Comparison of ENCODE assay signal across 8 cellular contexts in genomic region chr9:14692536-14692917, GRCh38. TPM values are rescaled to one million over a fixed set of nuclear protein-coding genes. Genes with fewer than 3 reads are reported as not detected.
DNase-seq lines count a peak whose midpoint lies in the region.

No MANE protein-coding gene starts in this region.

- H3K9me3 ChIP-seq in NT2/D1 (ENCODE audit: insufficient read depth, low read length) (no peaks in the 10 kb centered on the region), ectodermal cell (ENCODE audit: control insufficient read depth, low read length) (no peaks in the 10 kb centered on the region), muscle layer of duodenum (ENCODE audit: control insufficient read depth in 1 of 2, low read length in 2 of 2) (no peaks in the 10 kb centered on the region)

- peak overlapping the region; percentile 63 for H3K9ac ChIP-seq in NT2/D1 (ENCODE audit: insufficient read length, low read depth)

- H3K27me3 ChIP-seq in NT2/D1 (ENCODE audit: insufficient read depth, insufficient read length) (peaks cover 18% of the 10 kb centered on the region), ectodermal cell (ENCODE audit: control insufficient read depth, insufficient read depth, low read length, poor library complexity, severe bottlenecking) (peaks cover 13% of the 10 kb centered on the region), muscle layer of duodenum (ENCODE audit: low read depth, low read length) (no peaks in the 10 kb centered on the region)

- DNase-seq in NCI-H1417 (lab: John Stamatoyannopoulos, UW) (peak; percentile 33 to 68 (median 40)), NCI-H1417 treated with DMSO at 0.1 percent for 48 hours (lab: John Stamatoyannopoulos, UW) (no peak), NT2/D1 (ENCODE audit: low read depth, low spot score) (no peak), cortex of kidney (lab: John Stamatoyannopoulos, UW) (no peak), germinal center (ENCODE audit: low spot score) (no peak), LoVo (ENCODE audit: low spot score) (no peak)

- no peaks in the 10 kb centered on the region for H3K4me1 ChIP-seq in NT2/D1 (ENCODE audit: insufficient read depth, insufficient read length)
- H3K4me1 ChIP-seq in ectodermal cell (ENCODE audit: control insufficient read depth, insufficient read depth, low read length), result no peaks in the 10 kb centered on the region
- peaks cover 0 to 17% of the 10 kb centered on the region in 2 donors for H3K4me1 ChIP-seq in muscle layer of duodenum (ENCODE audit: control insufficient read depth in 1 of 2, insufficient read depth in 2 of 2, low read length in 2 of 2)

- WGBS in ectodermal cell, 2 experiments, result 9 to 15% methylated on average over 6 of the region's 7 CpGs

- H3K27ac ChIP-seq in ectodermal cell (ENCODE audit: insufficient read depth, low read depth, low read length, poor library complexity, severe bottlenecking), result no peak overlapping the region
- no peak overlapping the region for H3K27ac ChIP-seq in muscle layer of duodenum (ENCODE audit: low read length)

- peaks cover 11% of the 10 kb centered on the region for H3K36me3 ChIP-seq in NT2/D1 (ENCODE audit: insufficient read depth, insufficient read length, low read length)
- no peaks in the 10 kb centered on the region for H3K36me3 ChIP-seq in ectodermal cell (ENCODE audit: control insufficient read depth, insufficient read depth, low read length)
- peaks cover 4 to 14% of the 10 kb centered on the region in 2 donors for H3K36me3 ChIP-seq in muscle layer of duodenum (ENCODE audit: control insufficient read depth in 1 of 2, insufficient read depth in 2 of 2, low read length in 2 of 2)

- H3K4me3 ChIP-seq in NT2/D1 (ENCODE audit: insufficient read length, low read depth) (peak overlapping the region; percentile 87), ectodermal cell (ENCODE audit: insufficient read depth, low read depth, low read length) (peak overlapping the region; percentile 43), muscle layer of duodenum (ENCODE audit: low read depth in 1 of 2, low read length in 2 of 2) (peak overlapping the region; percentile 55 to 84)

RNA-seq across cellular contexts. Expression of gene ZDHHC21, which starts 0.7 kb away (rescaled TPM):
- 10.3 TPM for polyA plus RNA-seq in ectodermal cell (2013, experiment 1 of 4)
- 11.7 TPM for polyA plus RNA-seq in ectodermal cell (2013, experiment 2 of 4)
- polyA plus RNA-seq in ectodermal cell (2013, experiment 3 of 4), result 8.4 TPM
- polyA plus RNA-seq in ectodermal cell (2013, experiment 4 of 4), result 9.3 TPM

RNA-seq across cellular contexts. Expression of gene CER1, which starts 30.0 kb away (rescaled TPM):
- 1.3 TPM for polyA plus RNA-seq in ectodermal cell (2013, experiment 1 of 4)
- polyA plus RNA-seq in ectodermal cell (2013, experiment 2 of 4), result 1.3 TPM
- 1.3 TPM for polyA plus RNA-seq in ectodermal cell (2013, experiment 3 of 4)
- polyA plus RNA-seq in ectodermal cell (2013, experiment 4 of 4), result 1.6 TPM

Comparison
In these comparisons a context has a peak if more than half of its experiments do, and no peak if none do; other contexts are left out.
1. DNase-seq: peak in NCI-H1417 (3 of 3); none in NCI-H1417 treated with DMSO at 0.1 percent for 48 hours (single experiment), NT2/D1 (single experiment), cortex of kidney (single experiment), germinal center (single experiment) and LoVo (single experiment).
2. Peak in every context shown above with its lines, with median percentiles within 50 percentile points of each other: H3K4me3 ChIP-seq.